In the genomic region with DNA sequence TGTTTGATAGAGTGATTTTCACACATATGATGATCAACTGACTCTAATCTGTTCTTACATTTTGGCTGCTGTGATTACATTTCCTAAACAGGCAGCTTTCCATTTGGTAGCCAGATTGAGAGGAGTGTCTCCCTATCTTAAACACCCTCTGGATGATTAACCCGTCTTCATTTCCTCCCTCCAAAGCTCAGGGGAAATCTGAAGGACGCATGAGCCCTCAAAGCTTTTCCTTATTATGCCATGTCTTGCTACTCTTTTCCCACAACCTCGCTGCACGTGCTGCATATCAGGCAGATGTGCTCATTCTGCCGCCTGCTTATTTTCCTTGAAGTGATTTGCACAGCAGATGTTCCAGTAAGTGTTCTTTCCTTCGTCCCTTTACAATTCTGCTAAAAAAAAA, we compare ENCODE assay signal across 21 cellular contexts.
DNase-seq lines count a peak whose midpoint lies in the region; ATAC-seq, FAIRE-seq and TF ChIP-seq lines count a peak whose summit lies in the region.
"Had no signal": no experiment of that assay in that cellular context is flagged by ENCODE, and none has a peak within 500 bp of the region (broad histone marks: within the 10 kb centered on the region; RNA-seq: fewer than 3 reads in every experiment).

No MANE protein-coding gene starts in this region.

- no peaks in the 10 kb centered on the region for H3F3A ChIP-seq in GM23338 (replicated peaks; ENCODE audit: low read depth)

- H3K27me3 ChIP-seq in GM23338 (ENCODE audit: insufficient read depth): no peaks in the 10 kb centered on the region
- no peaks in the 10 kb centered on the region for H3K27me3 ChIP-seq in H1 (replicated peaks in 1 of 4; ENCODE audit: control insufficient read depth in 3 of 4, extremely low read depth in 1 of 4, insufficient read depth in 3 of 4, low read length in 3 of 4)
- H3K27me3 ChIP-seq in trophoblast cell (ENCODE audit: insufficient read depth, low read length): no peaks in the 10 kb centered on the region
- H3K27me3 ChIP-seq: BLaER1 had no signal

- no peak for FAIRE-seq in H1 (lab: Jason Lieb, UNC)
- FAIRE-seq: A549 had no signal

- H2BK15ac ChIP-seq in H1 (ENCODE audit: low read length): no peak overlapping the region

- ATAC-seq in GM23338: no peak
- ATAC-seq: A549; CD8-positive, alpha-beta T cell had no signal

- 0 out of 2 replicates have a peak overlapping the region, but pooled peaks have one; percentile 32 for H3K27ac Mint-ChIP-seq in GM23338
- H3K27ac Mint-ChIP-seq: CD8-positive, alpha-beta T cell; IgD-negative memory B cell had no signal

- H3K27ac ChIP-seq in GM23338 (ENCODE audit: low read depth): no peak overlapping the region
- no peak overlapping the region for H3K27ac ChIP-seq in H1 (ENCODE audit: low read depth, low read length)
- no peak overlapping the region for H3K27ac ChIP-seq in trophoblast cell (ENCODE audit: low read depth, low read length)
- H3K27ac ChIP-seq: A549, BLaER1 had no signal

- TF ChIP-seq EP300 in H1 (IDR thresholded peaks at IDR 0.05; ENCODE audit: borderline replicate concordance in 1 of 2, low read depth in 2 of 2, low read length in 2 of 2): no peak

- H4K91ac ChIP-seq in H1 (replicated peaks; ENCODE audit: insufficient read length, low read length) (no peak overlapping the region), trophoblast cell (ENCODE audit: low read depth, low read length) (no peak overlapping the region)

- H3K4me1 ChIP-seq in GM23338 (ENCODE audit: insufficient read depth) (no peaks in the 10 kb centered on the region; the same call in 1 of the 2 replicates), H1 (replicated peaks in 1 of 4; ENCODE audit: control insufficient read depth in 3 of 4, insufficient read depth in 4 of 4, low read length in 3 of 4) (no peaks in the 10 kb centered on the region), trophoblast cell (ENCODE audit: control insufficient read depth in 1 of 2, insufficient read depth in 2 of 2, low read length in 2 of 2) (no peaks in the 10 kb centered on the region)
- H3K4me1 ChIP-seq: A549, BLaER1 had no signal

- no peaks in the 10 kb centered on the region for H3K9me3 Mint-ChIP-seq in GM23338

- H3K36me3 ChIP-seq in GM23338 (ENCODE audit: insufficient read depth): no peaks in the 10 kb centered on the region
- no peaks in the 10 kb centered on the region for H3K36me3 ChIP-seq in H1 (ENCODE audit: control insufficient read depth in 2 of 4, insufficient read depth in 4 of 4, low read length in 3 of 4)
- no peaks in the 10 kb centered on the region for H3K36me3 ChIP-seq in trophoblast cell (ENCODE audit: control insufficient read depth in 1 of 2, insufficient read depth in 2 of 2, low read length in 2 of 2)
- H3K36me3 ChIP-seq: BLaER1 had no signal

- no peak overlapping the region for H3K14ac ChIP-seq in H1 (ENCODE audit: insufficient read length)
- no peak overlapping the region for H3K14ac ChIP-seq in trophoblast cell (ENCODE audit: low read length)

- H2BK120ac ChIP-seq in H1 (replicated peaks; ENCODE audit: low read depth, low read length): no peak overlapping the region
- H2BK120ac ChIP-seq in trophoblast cell (ENCODE audit: insufficient read depth, low read length, poor library complexity): no peak overlapping the region

- TF ChIP-seq POLR2A in H1 (IDR thresholded peaks at IDR 0.05; ENCODE audit: control extremely low read depth in 1 of 2, low read depth in 2 of 2, low read length in 2 of 2): no peak
- no peak for TF ChIP-seq POLR2A in erythroblast (IDR thresholded peaks at IDR 0.05; ENCODE audit: low read length)

- WGBS in H1 (ENCODE audit: extremely low coverage in 1 of 2, insufficient coverage in 1 of 2, insufficient read length in 1 of 2, insufficient replicate concordance in 2 of 2, low coverage in 1 of 2, low lambda C conversion rate in 2 of 2, missing lambda C conversion rate in 1 of 2), 2 experiments: 86% methylated on average over 6 of the region's 6 CpGs; no CpG with 5 or more reads in 1 of the 2 experiments
- WGBS in trophoblast cell (ENCODE audit: extremely low coverage, insufficient coverage, insufficient read length): no CpG with 5 or more reads among the region's 6 CpGs

- H2BK20ac ChIP-seq in H1 (ENCODE audit: low read length): no peak overlapping the region

- H3K79me1 ChIP-seq in H1 (ENCODE audit: low read depth, low read length) (no peaks in the 10 kb centered on the region), trophoblast cell (ENCODE audit: low read length) (no peaks in the 10 kb centered on the region)

- H3K56ac ChIP-seq in H1 (replicated peaks; ENCODE audit: insufficient read length, low read depth, low read length): no peak overlapping the region

- no peak overlapping the region for H3K4ac ChIP-seq in H1 (replicated peaks; ENCODE audit: insufficient read length, low read depth, low read length)
- no peak overlapping the region for H3K4ac ChIP-seq in trophoblast cell (ENCODE audit: low read depth, low read length)

- H2BK12ac ChIP-seq in H1 (ENCODE audit: low read depth, low read length) (no peak overlapping the region), trophoblast cell (ENCODE audit: low read length) (no peak overlapping the region)

- H2BK5ac ChIP-seq in H1 (ENCODE audit: low read depth, low read length): no peak overlapping the region
- H2BK5ac ChIP-seq in trophoblast cell (ENCODE audit: low read depth, low read length, poor library complexity): no peak overlapping the region

- H3K9ac ChIP-seq in H1 (replicated peaks in 1 of 4; ENCODE audit: extremely low read depth in 1 of 4, low read depth in 3 of 4, low read length in 3 of 4) (no peak overlapping the region), trophoblast cell (ENCODE audit: low read length) (no peak overlapping the region)
- H3K9ac ChIP-seq: BLaER1, SK-N-SH had no signal

- H3K4me3 ChIP-seq in GM23338: no peak overlapping the region
- no peak overlapping the region for H3K4me3 ChIP-seq in H1 (ENCODE audit: extremely low read depth in 1 of 4, insufficient read depth in 2 of 4, low read depth in 3 of 4, low read length in 4 of 4)
- no peak overlapping the region for H3K4me3 ChIP-seq in trophoblast cell (ENCODE audit: low read depth, low read length)
- H3K4me3 ChIP-seq: A549, BLaER1 had no signal

- no peaks in the 10 kb centered on the region; the same call in 2 of the 3 replicates for H3K4me1 Mint-ChIP-seq in GM23338
- H3K4me1 Mint-ChIP-seq: IgD-negative memory B cell had no signal

- H4K20me1 ChIP-seq in GM23338 (replicated peaks; ENCODE audit: insufficient read depth): no peaks in the 10 kb centered on the region
- H4K20me1 ChIP-seq in H1 (replicated peaks in 1 of 2; ENCODE audit: control insufficient read depth in 1 of 2, insufficient read depth in 2 of 2, low read length in 2 of 2): no peaks in the 10 kb centered on the region
- H4K20me1 ChIP-seq: BLaER1 had no signal

- POLR2A ChIA-PET in H1 (lab: Charles Lee; ENCODE audit: partially characterized antibody): interaction anchor here (1.6 kb wide), 1 partner anchor 186 kb away, joined by 3 read pairs; no protein-coding TSS in a partner anchor

- H2AK5ac ChIP-seq in H1 (ENCODE audit: low read depth, low read length) (no peak overlapping the region), trophoblast cell (ENCODE audit: low read length) (no peak overlapping the region)

- H3K4me2 ChIP-seq in GM23338 (no peak overlapping the region), H1 (ENCODE audit: insufficient read depth in 1 of 2, low read depth in 2 of 2, low read length in 2 of 2) (no peak overlapping the region), trophoblast cell (ENCODE audit: low read length) (no peak overlapping the region)
- H3K4me2 ChIP-seq: A549, BLaER1, SK-N-SH had no signal

- H4K5ac ChIP-seq in H1 (ENCODE audit: insufficient read length, low read depth, low read length): no peak overlapping the region

- H3K27me3 Mint-ChIP-seq in GM23338 (ENCODE audit: insufficient read depth, low read depth, poor library complexity): peaks cover 2% of the 10 kb centered on the region
- H3K27me3 Mint-ChIP-seq: IgD-negative memory B cell had no signal

- no peaks in the 10 kb centered on the region for H3K79me2 ChIP-seq in GM23338 (replicated peaks; ENCODE audit: insufficient read depth)
- H3K79me2 ChIP-seq in H1 (ENCODE audit: control insufficient read depth in 1 of 2, insufficient read depth in 2 of 2, low read length in 2 of 2): no peaks in the 10 kb centered on the region
- H3K79me2 ChIP-seq in trophoblast cell (ENCODE audit: control insufficient read depth, insufficient read depth, low read length, poor library complexity): no peaks in the 10 kb centered on the region

- H3K9me3 ChIP-seq in H1 (ENCODE audit: insufficient read depth in 2 of 2, low read depth in 1 of 2, low read length in 1 of 2) (no peaks in the 10 kb centered on the region), trophoblast cell (ENCODE audit: insufficient read depth, low read depth, low read length) (no peaks in the 10 kb centered on the region)
- H3K9me3 ChIP-seq: A549, BLaER1, SK-N-SH had no signal

- CTCF ChIA-PET in H1 (lab: Charles Lee; ENCODE audit: partially characterized antibody): interaction anchor here (0.7 to 1.6 kb wide), 2 partner anchors 9 to 84 kb away, joined by 3 to 5 read pairs; no protein-coding TSS in a partner anchor

- TF ChIP-seq CTCF in GM23338 (conservative IDR thresholded peaks at IDR 0.05; ENCODE audit: low read depth in 2 of 2): no peak
- no peak for TF ChIP-seq CTCF in H1 (IDR thresholded peaks at IDR 0.05; ENCODE audit: control extremely low read depth in 1 of 3, insufficient read depth in 1 of 3, low read depth in 1 of 3, low read length in 3 of 3)

- no peak overlapping the region for H4K12ac ChIP-seq in trophoblast cell (ENCODE audit: low read depth, low read length)

- H3K23ac ChIP-seq in H1 (ENCODE audit: insufficient read length): no peak overlapping the region
- H3K23ac ChIP-seq in trophoblast cell (ENCODE audit: low read length): peak overlapping the region; percentile 70

- H3K36me3 Mint-ChIP-seq in GM23338 (ENCODE audit: low read depth): peaks cover 3% of the 10 kb centered on the region; the same call in 1 of the 3 replicates
- H3K36me3 Mint-ChIP-seq: CD8-positive, alpha-beta T cell; IgD-negative memory B cell had no signal

- no peak overlapping the region for H3K4me3 Mint-ChIP-seq in GM23338
- H3K4me3 Mint-ChIP-seq: CD8-positive, alpha-beta T cell; IgD-negative memory B cell had no signal

- DNase-seq in GM23338 (ENCODE audit: low spot score) (no peak), NCI-H524 (lab: John Stamatoyannopoulos, UW) (peak; percentile 89 to 98), H1 (ENCODE audit: low read depth in 1 of 2, low spot score in 2 of 2) (no peak), trophoblast cell (no peak), erythroblast (lab: John Stamatoyannopoulos, UW) (no peak), iPS-NIHi7 (ENCODE audit: extremely low spot score) (no peak), NCI-H345 treated with DMSO at 0.1 percent for 48 hours (lab: John Stamatoyannopoulos, UW; ENCODE audit: unreplicated experiment) (no peak)
- DNase-seq: CD8-positive, alpha-beta T cell; DND-41; HCEC 1CT; Karpas-422; NCI-H1092; NCI-H1436 treated with DMSO at 0.1 percent for 48 hours; NCI-H2081 treated with DMSO at 0.1 percent for 48 hours; NCI-H446; NCI-H774; SHP77 treated with DMSO at 0.1 percent for 48 hours; SK-N-SH had no signal

- no peaks in the 10 kb centered on the region for H3K9me2 ChIP-seq in GM23338 (ENCODE audit: insufficient read depth)
- H3K9me2 ChIP-seq: SK-N-SH had no signal

- no peaks in the 10 kb centered on the region for H3K23me2 ChIP-seq in H1 (ENCODE audit: low read depth, low read length)

- H2AFZ ChIP-seq in GM23338: no peak overlapping the region
- H2AFZ ChIP-seq in H1 (ENCODE audit: low read length): 0 out of 2 replicates have a peak overlapping the region, but pooled peaks have one; percentile 12
- no peak overlapping the region for H2AFZ ChIP-seq in trophoblast cell (ENCODE audit: insufficient read depth, low read length, poor library complexity)

- no peak overlapping the region for H4K8ac ChIP-seq in H1 (ENCODE audit: extremely low read depth, insufficient read depth, low read length)
- H4K8ac ChIP-seq in trophoblast cell (ENCODE audit: low read depth, low read length): no peak overlapping the region

- TF ChIP-seq RAD21 in H1 (IDR thresholded peaks at IDR 0.05 in 1 of 2, conservative IDR thresholded peaks at IDR 0.05 in 1 of 2; ENCODE audit: low read depth in 2 of 2, low read length in 2 of 2): no peak

- H3K18ac ChIP-seq in H1 (ENCODE audit: extremely low read depth, low read length) (no peak overlapping the region), trophoblast cell (ENCODE audit: low read length) (no peak overlapping the region)

Comparison
In these comparisons a context has a peak if more than half of its experiments do, and no peak if none do; other contexts are left out.
1. DNase-seq: peak in NCI-H524 (2 of 2); none in GM23338 (single experiment), H1 (0 of 2), trophoblast cell (0 of 2), erythroblast (0 of 2), iPS-NIHi7 (single experiment) and NCI-H345 treated with DMSO at 0.1 percent for 48 hours (single experiment).